Comparison of ENCODE assay signal across 1 cellular context in the genomic region with DNA sequence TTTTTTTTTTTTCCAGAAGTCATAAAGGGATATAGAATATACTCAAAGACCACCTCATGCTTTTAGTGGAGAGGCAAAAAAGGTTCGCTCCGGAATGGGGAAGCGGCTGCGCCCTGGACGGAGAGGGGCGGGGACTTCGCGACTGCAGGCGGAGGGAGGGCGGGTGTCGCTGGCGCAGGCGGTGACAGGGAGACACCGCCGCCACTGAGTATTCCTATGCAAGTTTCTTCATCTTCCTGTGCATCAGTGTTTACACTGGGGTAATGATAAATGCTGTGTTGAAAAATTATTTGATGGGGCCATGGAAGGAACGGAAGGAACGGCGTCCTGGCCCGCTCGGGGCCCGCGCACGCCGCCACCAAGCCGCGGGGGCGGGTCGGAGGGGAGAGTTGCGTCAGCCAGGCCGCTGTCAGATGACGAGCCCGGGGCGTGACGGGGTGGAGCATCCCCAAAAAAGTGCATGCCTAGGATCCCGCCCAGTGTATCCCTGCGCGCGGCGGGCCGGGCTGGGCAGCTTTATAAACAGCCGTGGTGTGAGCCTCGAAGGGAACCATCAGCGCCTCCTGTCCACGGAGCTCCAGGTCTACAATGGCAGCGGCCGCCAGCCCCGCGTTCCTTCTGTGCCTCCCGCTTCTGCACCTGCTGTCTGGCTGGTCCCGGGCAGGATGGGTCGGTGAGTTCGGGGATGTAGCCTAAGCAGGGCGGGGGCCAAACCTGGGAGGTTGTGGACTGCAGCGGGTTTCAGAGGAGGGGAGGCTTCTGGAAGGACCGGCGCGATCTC.
TF ChIP-seq lines count a peak whose summit lies in the region.

A gene with protein sequence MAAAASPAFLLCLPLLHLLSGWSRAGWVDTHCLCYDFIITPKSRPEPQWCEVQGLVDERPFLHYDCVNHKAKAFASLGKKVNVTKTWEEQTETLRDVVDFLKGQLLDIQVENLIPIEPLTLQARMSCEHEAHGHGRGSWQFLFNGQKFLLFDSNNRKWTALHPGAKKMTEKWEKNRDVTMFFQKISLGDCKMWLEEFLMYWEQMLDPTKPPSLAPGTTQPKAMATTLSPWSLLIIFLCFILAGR (plus strand): TSS at position 482 of the 781 bp plus-strand sequence. CDS start 107 bp downstream, at position 589.

TF ChIP-seq in HepG2, 621 proteins besides CTCF, POLR2A, EP300 and RAD21 (continued from another document and continues in another):
- TF ChIP-seq ATF3 (CRISPR knock-in tag; IDR thresholded peaks at IDR 0.05): peak; percentile 58; the same call in 1 of the 2 replicates
- no peak for TF ChIP-seq ZC3H13 (CRISPR knock-in tag; IDR thresholded peaks at IDR 0.05)
- TF ChIP-seq HMG20B (CRISPR knock-in tag; conservative IDR thresholded peaks at IDR 0.05): no peak
- no peak for TF ChIP-seq ZNF564 (CRISPR knock-in tag; IDR thresholded peaks at IDR 0.05)
- TF ChIP-seq ZEB1 (IDR thresholded peaks at IDR 0.05; ENCODE audit: insufficient replicate concordance, low read depth): no peak
- TF ChIP-seq CEBPG (CRISPR knock-in tag; IDR thresholded peaks at IDR 0.05): peak; percentile 74
- peak; percentile 58; the same call in 1 of the 2 replicates for TF ChIP-seq ZNF550 (CRISPR knock-in tag; IDR thresholded peaks at IDR 0.05; ENCODE audit: borderline replicate concordance)
- no peak for TF ChIP-seq ZNF672 (CRISPR knock-in tag; IDR thresholded peaks at IDR 0.05)
- no peak for TF ChIP-seq IRX3 (CRISPR knock-in tag; IDR thresholded peaks at IDR 0.05; ENCODE audit: borderline replicate concordance, low read depth)
- TF ChIP-seq ONECUT2 (CRISPR knock-in tag; IDR thresholded peaks at IDR 0.05): no peak
- TF ChIP-seq ZNF451 (CRISPR knock-in tag; IDR thresholded peaks at IDR 0.05): no peak
- no peak for TF ChIP-seq ZNF292 (CRISPR knock-in tag; IDR thresholded peaks at IDR 0.05; ENCODE audit: borderline replicate concordance, low read depth)
- TF ChIP-seq STAG1 (CRISPR knock-in tag; IDR thresholded peaks at IDR 0.05): no peak
- no peak for TF ChIP-seq RAD51 (IDR thresholded peaks at IDR 0.05; ENCODE audit: borderline replicate concordance)
- TF ChIP-seq MXI1 (IDR thresholded peaks at IDR 0.05; ENCODE audit: borderline replicate concordance, low read depth, low read length): no peak
- no peak for TF ChIP-seq ZNF235 (CRISPR knock-in tag; IDR thresholded peaks at IDR 0.05; ENCODE audit: borderline replicate concordance)
- no peak for TF ChIP-seq ZSCAN21 (CRISPR knock-in tag; IDR thresholded peaks at IDR 0.05; ENCODE audit: borderline replicate concordance)
- TF ChIP-seq ZNF382 (CRISPR knock-in tag; IDR thresholded peaks at IDR 0.05; ENCODE audit: borderline replicate concordance): no peak
- no peak for TF ChIP-seq ASH2L (IDR thresholded peaks at IDR 0.05; ENCODE audit: insufficient read length, low read depth, low read length)
- no peak for TF ChIP-seq ZNF615 (CRISPR knock-in tag; IDR thresholded peaks at IDR 0.05; ENCODE audit: borderline replicate concordance)
- TF ChIP-seq FOSL2 (CRISPR knock-in tag; IDR thresholded peaks at IDR 0.05): peak; percentile 16; the same call in 1 of the 2 replicates
- TF ChIP-seq FOXA1 (IDR thresholded peaks at IDR 0.05): no peak
- TF ChIP-seq FOXA1 (CRISPR knock-in tag; IDR thresholded peaks at IDR 0.05): 0 out of 2 replicates have a peak, but pooled peaks have one; percentile 15
- peak; percentile 55 for TF ChIP-seq CREB1 (IDR thresholded peaks at IDR 0.05)
- no peak for TF ChIP-seq CREB1 (CRISPR knock-in tag; IDR thresholded peaks at IDR 0.05)
- TF ChIP-seq PCBP1 (IDR thresholded peaks at IDR 0.05; ENCODE audit: borderline replicate concordance, low read depth, low read length): 0 out of 2 replicates have a peak, but pooled peaks have one; percentile 26
- peak in 1 of 2 experiments; percentile 98; a peak in 2 of 4 replicates for TF ChIP-seq ATF4 (CRISPR knock-in tag; IDR thresholded peaks at IDR 0.05)
- no peak for TF ChIP-seq CBFB (CRISPR knock-in tag; IDR thresholded peaks at IDR 0.05)
- peak; percentile 20; the same call in 1 of the 2 replicates for TF ChIP-seq EED (CRISPR knock-in tag; IDR thresholded peaks at IDR 0.05)
- no peak for TF ChIP-seq PRDM15 (CRISPR knock-in tag; IDR thresholded peaks at IDR 0.05)
- TF ChIP-seq, protein P1, sequence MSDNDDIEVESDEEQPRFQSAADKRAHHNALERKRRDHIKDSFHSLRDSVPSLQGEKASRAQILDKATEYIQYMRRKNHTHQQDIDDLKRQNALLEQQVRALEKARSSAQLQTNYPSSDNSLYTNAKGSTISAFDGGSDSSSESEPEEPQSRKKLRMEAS (IDR thresholded peaks at IDR 0.05): peak; percentile 39; the same call in 1 of the 2 replicates
- TF ChIP-seq NR3C1 (CRISPR knock-in tag; IDR thresholded peaks at IDR 0.05): no peak
- no peak for TF ChIP-seq ZNF75D (CRISPR knock-in tag; IDR thresholded peaks at IDR 0.05; ENCODE audit: borderline replicate concordance)
- no peak for TF ChIP-seq HCFC1 (IDR thresholded peaks at IDR 0.05; ENCODE audit: low read depth, low read length)
- TF ChIP-seq, protein P2, sequence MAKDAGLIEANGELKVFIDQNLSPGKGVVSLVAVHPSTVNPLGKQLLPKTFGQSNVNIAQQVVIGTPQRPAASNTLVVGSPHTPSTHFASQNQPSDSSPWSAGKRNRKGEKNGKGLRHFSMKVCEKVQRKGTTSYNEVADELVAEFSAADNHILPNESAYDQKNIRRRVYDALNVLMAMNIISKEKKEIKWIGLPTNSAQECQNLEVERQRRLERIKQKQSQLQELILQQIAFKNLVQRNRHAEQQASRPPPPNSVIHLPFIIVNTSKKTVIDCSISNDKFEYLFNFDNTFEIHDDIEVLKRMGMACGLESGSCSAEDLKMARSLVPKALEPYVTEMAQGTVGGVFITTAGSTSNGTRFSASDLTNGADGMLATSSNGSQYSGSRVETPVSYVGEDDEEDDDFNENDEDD (CRISPR knock-in tag; IDR thresholded peaks at IDR 0.05; ENCODE audit: borderline replicate concordance): peak; percentile 23; the same call in 1 of the 2 replicates
- no peak for TF ChIP-seq NR0B2 (CRISPR knock-in tag; IDR thresholded peaks at IDR 0.05)
- no peak for TF ChIP-seq ZNF609 (CRISPR knock-in tag; IDR thresholded peaks at IDR 0.05; ENCODE audit: borderline replicate concordance)
- TF ChIP-seq HMG20A (CRISPR knock-in tag; IDR thresholded peaks at IDR 0.05; ENCODE audit: borderline replicate concordance): no peak
- TF ChIP-seq, protein P3, sequence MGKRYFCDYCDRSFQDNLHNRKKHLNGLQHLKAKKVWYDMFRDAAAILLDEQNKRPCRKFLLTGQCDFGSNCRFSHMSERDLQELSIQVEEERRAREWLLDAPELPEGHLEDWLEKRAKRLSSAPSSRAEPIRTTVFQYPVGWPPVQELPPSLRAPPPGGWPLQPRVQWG (CRISPR knock-in tag; IDR thresholded peaks at IDR 0.05; ENCODE audit: borderline replicate concordance, low read depth): no peak
- no peak for TF ChIP-seq ZNF232 (CRISPR knock-in tag; IDR thresholded peaks at IDR 0.05; ENCODE audit: borderline replicate concordance)
- TF ChIP-seq, protein P4, sequence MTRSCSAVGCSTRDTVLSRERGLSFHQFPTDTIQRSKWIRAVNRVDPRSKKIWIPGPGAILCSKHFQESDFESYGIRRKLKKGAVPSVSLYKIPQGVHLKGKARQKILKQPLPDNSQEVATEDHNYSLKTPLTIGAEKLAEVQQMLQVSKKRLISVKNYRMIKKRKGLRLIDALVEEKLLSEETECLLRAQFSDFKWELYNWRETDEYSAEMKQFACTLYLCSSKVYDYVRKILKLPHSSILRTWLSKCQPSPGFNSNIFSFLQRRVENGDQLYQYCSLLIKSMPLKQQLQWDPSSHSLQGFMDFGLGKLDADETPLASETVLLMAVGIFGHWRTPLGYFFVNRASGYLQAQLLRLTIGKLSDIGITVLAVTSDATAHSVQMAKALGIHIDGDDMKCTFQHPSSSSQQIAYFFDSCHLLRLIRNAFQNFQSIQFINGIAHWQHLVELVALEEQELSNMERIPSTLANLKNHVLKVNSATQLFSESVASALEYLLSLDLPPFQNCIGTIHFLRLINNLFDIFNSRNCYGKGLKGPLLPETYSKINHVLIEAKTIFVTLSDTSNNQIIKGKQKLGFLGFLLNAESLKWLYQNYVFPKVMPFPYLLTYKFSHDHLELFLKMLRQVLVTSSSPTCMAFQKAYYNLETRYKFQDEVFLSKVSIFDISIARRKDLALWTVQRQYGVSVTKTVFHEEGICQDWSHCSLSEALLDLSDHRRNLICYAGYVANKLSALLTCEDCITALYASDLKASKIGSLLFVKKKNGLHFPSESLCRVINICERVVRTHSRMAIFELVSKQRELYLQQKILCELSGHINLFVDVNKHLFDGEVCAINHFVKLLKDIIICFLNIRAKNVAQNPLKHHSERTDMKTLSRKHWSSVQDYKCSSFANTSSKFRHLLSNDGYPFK (CRISPR knock-in tag; IDR thresholded peaks at IDR 0.05; ENCODE audit: borderline replicate concordance): no peak
- 0 out of 2 replicates have a peak, but pooled peaks have one; percentile 37 for TF ChIP-seq RBFOX2 (IDR thresholded peaks at IDR 0.05; ENCODE audit: low read depth, low read length)
- no peak for TF ChIP-seq RFX1 (IDR thresholded peaks at IDR 0.05)
- TF ChIP-seq ELK4 (CRISPR knock-in tag; IDR thresholded peaks at IDR 0.05; ENCODE audit: borderline replicate concordance): no peak
